17 cellular contexts compared by ENCODE assay signal in the genomic region with DNA sequence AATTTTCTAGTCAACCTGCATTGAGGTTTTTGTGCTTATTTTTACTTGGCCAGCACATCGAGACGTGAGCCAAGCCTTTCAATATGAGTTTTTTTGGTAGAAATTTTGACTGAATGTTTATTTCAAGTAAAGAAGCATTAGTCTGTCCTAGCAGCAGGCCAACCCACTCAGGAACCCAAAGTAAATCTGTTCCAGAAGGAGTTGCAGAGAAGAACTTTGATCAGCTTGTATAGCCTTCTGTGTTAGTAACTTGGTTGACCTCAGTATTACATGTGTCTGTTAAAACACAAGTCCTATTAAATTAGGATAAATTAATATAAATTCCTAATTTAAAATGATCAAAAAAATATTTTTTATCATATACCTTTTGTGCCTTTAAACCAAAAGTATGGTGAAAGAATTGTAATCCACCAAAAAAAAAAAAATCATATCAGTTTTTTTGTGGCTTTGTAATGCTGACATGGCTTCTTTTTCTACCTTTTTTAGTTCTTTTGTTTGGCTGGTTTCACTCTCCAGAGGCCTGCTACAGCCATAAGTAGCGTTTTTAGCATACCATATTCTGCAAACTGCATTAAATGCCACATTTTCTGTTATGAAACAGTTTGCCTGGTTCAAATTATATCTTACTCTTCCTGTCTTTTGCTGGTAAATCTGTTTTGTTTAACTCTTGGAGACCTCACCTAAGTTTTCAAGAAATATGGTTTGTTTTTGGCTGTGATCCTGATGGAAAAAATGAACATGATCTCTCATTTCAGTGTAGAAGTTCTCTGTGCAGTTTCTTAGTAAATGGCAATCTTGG. TPM values are rescaled to one million over a fixed set of nuclear protein-coding genes. Genes with fewer than 3 reads are reported as not detected.
A peak's percentile ranks its signal among the peaks of the same experiment; 100 is the strongest.
DNase-seq lines count a peak whose midpoint lies in the region; ATAC-seq, FAIRE-seq and TF ChIP-seq lines count a peak whose summit lies in the region.
"Had no signal": no experiment of that assay in that cellular context is flagged by ENCODE, and none has a peak within 500 bp of the region (broad histone marks: within the 10 kb centered on the region; RNA-seq: fewer than 3 reads in every experiment).

No MANE protein-coding gene starts in this region.

- peaks cover 0 to 29% (median 0%) of the 10 kb centered on the region in 4 donors for H3K4me1 ChIP-seq in transverse colon
- H3K4me1 ChIP-seq in testis: peaks cover 15% of the 10 kb centered on the region
- H3K4me1 ChIP-seq: HAP-1, neural progenitor cell had no signal

- peaks cover 0 to 44% (median 5%) of the 10 kb centered on the region in 4 donors for H3K36me3 ChIP-seq in transverse colon
- H3K36me3 ChIP-seq in testis (ENCODE audit: low read depth, missing control alignments): no peaks in the 10 kb centered on the region

- peak overlapping the region; percentile 71 for H3K27ac Mint-ChIP-seq in activated naive CD8-positive, alpha-beta T cell
- H3K27ac Mint-ChIP-seq in activated naive CD8-positive, alpha-beta T cell treated with anti-CD3 and anti-CD28 coated beads for 36 hours: no peak overlapping the region
- H3K27ac Mint-ChIP-seq: neural progenitor cell; stimulated activated memory B cell treated with anti-CD40 and anti-IgM and Interleukin-4, amounts not matched to agents 10 μg/mL and 1 μg/mL and 100 μg/mL, for 72 hours had no signal

- FAIRE-seq in TTC549 (lab: Jason Lieb, UNC): peak; percentile 57
- FAIRE-seq: astrocyte had no signal

- H3K4me1 Mint-ChIP-seq in activated naive CD8-positive, alpha-beta T cell (ENCODE audit: low read depth): peaks cover 10% of the 10 kb centered on the region
- peaks cover 14% of the 10 kb centered on the region for H3K4me1 Mint-ChIP-seq in activated naive CD8-positive, alpha-beta T cell treated with anti-CD3 and anti-CD28 coated beads for 36 hours
- H3K4me1 Mint-ChIP-seq: stimulated activated memory B cell treated with anti-CD40 and anti-IgM and Interleukin-4, amounts not matched to agents 10 μg/mL and 1 μg/mL and 100 μg/mL, for 72 hours had no signal

- peaks cover 26% of the 10 kb centered on the region for H3K36me3 Mint-ChIP-seq in activated naive CD8-positive, alpha-beta T cell
- peaks cover 34% of the 10 kb centered on the region for H3K36me3 Mint-ChIP-seq in activated naive CD8-positive, alpha-beta T cell treated with anti-CD3 and anti-CD28 coated beads for 36 hours

- in situ Hi-C loops in transverse colon (cut with MboI; ENCODE audit: low pct_ligation_motif_present in 1 of 4, low pct_unique_long_range_greater_than_20kb in 1 of 4, low sequenced_read_pairs in 3 of 4): loop anchor here in 1 of 4 donors (10.0 kb wide), 1 partner anchor 229 kb away; no protein-coding TSS in a partner anchor

- no peak overlapping the region for H3K4me3 ChIP-seq in transverse colon
- no peak overlapping the region for H3K4me3 ChIP-seq in testis
- H3K4me3 ChIP-seq: HAP-1, neural progenitor cell had no signal

- ATAC-seq in GM21786 (IDR thresholded peaks at IDR 0.05; ENCODE audit: unreplicated experiment): no peak
- ATAC-seq: stimulated activated memory B cell treated with anti-CD40 and anti-IgM and Interleukin-4, amounts not matched to agents 10 μg/mL and 1 μg/mL and 100 μg/mL, for 72 hours had no signal

- peak overlapping the region in 3 of 4 donors; percentile 4 to 7 (median 5) for H3K27ac ChIP-seq in transverse colon
- peak overlapping the region in 1 of 2 donors; percentile 54 for H3K27ac ChIP-seq in testis
- H3K27ac ChIP-seq: neural progenitor cell, VCaP had no signal

- TF ChIP-seq POLR2A in transverse colon (IDR thresholded peaks at IDR 0.05) (no peak), testis (IDR thresholded peaks at IDR 0.05) (no peak)

- no peak for DNase-seq in activated naive CD8-positive, alpha-beta T cell treated with anti-CD3 and anti-CD28 coated beads for 36 hours
- DNase-seq in fibroblast of peridontal ligament (ENCODE audit: extremely low read depth) (peak; percentile 84), transverse colon (no peak), GM19238 (ENCODE audit: insufficient read length, low spot score) (no peak), testis (no peak)
- DNase-seq: foreskin melanocyte, NCI-H1930, NCI-H446, trophoblast cell had no signal

- H3K9me3 ChIP-seq in transverse colon (peaks cover 0 to 5% of the 10 kb centered on the region in 2 donors), testis (no peaks in the 10 kb centered on the region)
- H3K9me3 ChIP-seq: HAP-1 had no signal

- H3K4me3 Mint-ChIP-seq in activated naive CD8-positive, alpha-beta T cell: no peak overlapping the region
- H3K4me3 Mint-ChIP-seq in activated naive CD8-positive, alpha-beta T cell treated with anti-CD3 and anti-CD28 coated beads for 36 hours: no peak overlapping the region
- H3K4me3 Mint-ChIP-seq: neural progenitor cell; stimulated activated memory B cell treated with anti-CD40 and anti-IgM and Interleukin-4, amounts not matched to agents 10 μg/mL and 1 μg/mL and 100 μg/mL, for 72 hours had no signal

- H3K27me3 ChIP-seq in transverse colon: no peaks in the 10 kb centered on the region
- no peaks in the 10 kb centered on the region for H3K27me3 ChIP-seq in testis
- H3K27me3 ChIP-seq: neural progenitor cell had no signal

- TF ChIP-seq EP300 in transverse colon (IDR thresholded peaks at IDR 0.05; ENCODE audit: low read depth): no peak

- peaks cover 8% of the 10 kb centered on the region for H3K9me3 Mint-ChIP-seq in activated naive CD8-positive, alpha-beta T cell (ENCODE audit: low read depth)
- peaks cover 12% of the 10 kb centered on the region for H3K9me3 Mint-ChIP-seq in activated naive CD8-positive, alpha-beta T cell treated with anti-CD3 and anti-CD28 coated beads for 36 hours

- TF ChIP-seq CTCF in transverse colon (IDR thresholded peaks at IDR 0.05) (no peak), testis (IDR thresholded peaks at IDR 0.05) (no peak)

- WGBS in transverse colon (ENCODE audit: low coverage in 1 of 2), 2 donors: 78 to 82% methylated on average over 3 of the region's 3 CpGs
- 67 to 74% methylated on average over 3 of the region's 3 CpGs for WGBS in testis, 2 donors

- intact Hi-C loops in transverse colon (cut with DNase I; ENCODE audit: low total_unique reads): no loop called here
- intact Hi-C loops in testis (cut with DNase I; ENCODE audit: low total_unique reads): no loop called here

- H3K27me3 Mint-ChIP-seq in activated naive CD8-positive, alpha-beta T cell: no peaks in the 10 kb centered on the region
- H3K27me3 Mint-ChIP-seq in activated naive CD8-positive, alpha-beta T cell treated with anti-CD3 and anti-CD28 coated beads for 36 hours: no peaks in the 10 kb centered on the region
- H3K27me3 Mint-ChIP-seq: stimulated activated memory B cell treated with anti-CD40 and anti-IgM and Interleukin-4, amounts not matched to agents 10 μg/mL and 1 μg/mL and 100 μg/mL, for 72 hours had no signal

RNA-seq across cellular contexts. Expression of gene ATF6, which starts 39.5 kb away (rescaled TPM):
- total RNA-seq in activated naive CD8-positive, alpha-beta T cell treated with anti-CD3 and anti-CD28 coated beads for 36 hours: 10 to 100 TPM; 20.2 to 22.1 TPM
- total RNA-seq in transverse colon: 10 to 100 TPM; 10.8 to 45.8 (median 23.0) TPM
- 10 to 100 TPM; 38.0 to 38.2 TPM for total RNA-seq in testis
- polyA plus RNA-seq in testis (ENCODE audit: insufficient read depth, low read depth, low replicate concordance): 22.6 TPM

RNA-seq across cellular contexts. Expression of gene DUSP12, which starts 56.0 kb away (rescaled TPM):
- 10 to 100 TPM; 39.9 to 40.3 TPM for total RNA-seq in activated naive CD8-positive, alpha-beta T cell treated with anti-CD3 and anti-CD28 coated beads for 36 hours
- total RNA-seq in transverse colon: 10 to 100 TPM in 3 of 4 donors, not detected in 1; 26.2 to 62.5 (median 28.4) TPM
- total RNA-seq in testis: 10 to 100 TPM; 23.6 to 31.8 TPM
- polyA plus RNA-seq in testis (ENCODE audit: insufficient read depth, low read depth, low replicate concordance): 21.8 TPM
